ENCODE assay signal across 21 cellular contexts in the genomic region with DNA sequence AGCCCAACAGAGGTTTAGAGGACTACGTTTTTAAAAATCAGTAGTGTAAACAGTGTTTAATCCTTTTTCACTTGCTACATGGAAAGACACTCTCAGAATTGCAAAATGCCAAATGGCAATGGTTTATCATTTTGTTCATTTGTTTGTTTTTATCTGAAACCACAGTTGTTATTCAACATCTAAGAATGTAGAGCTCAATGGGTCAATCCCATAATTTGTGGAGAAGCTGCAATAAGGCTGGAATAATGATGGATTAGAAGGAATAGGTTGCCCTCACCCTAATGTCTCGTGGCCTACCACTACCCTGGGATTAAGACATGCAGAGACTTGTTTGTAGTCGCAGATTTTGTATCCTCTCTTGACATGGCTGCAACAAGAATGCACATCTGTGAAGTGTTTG.
A peak's percentile ranks its signal among the peaks of the same experiment; 100 is the strongest.
DNase-seq lines count a peak whose midpoint lies in the region; ATAC-seq, FAIRE-seq and TF ChIP-seq lines count a peak whose summit lies in the region.
"Had no signal": no experiment of that assay in that cellular context is flagged by ENCODE, and none has a peak within 500 bp of the region (broad histone marks: within the 10 kb centered on the region; RNA-seq: fewer than 3 reads in every experiment).

No MANE protein-coding gene starts in this region.

- H3K27ac ChIP-seq in A549 (no peak overlapping the region), GM23338 (ENCODE audit: low read depth) (no peak overlapping the region), SK-N-SH (ENCODE audit: low read depth in 2 of 2, low read length in 1 of 2) (peak overlapping the region; percentile 59 to 90)
- H3K27ac ChIP-seq: neutrophil, sigmoid colon had no signal

- H3K9me2 ChIP-seq in GM23338 (ENCODE audit: insufficient read depth) (no peaks in the 10 kb centered on the region), SK-N-SH (no peaks in the 10 kb centered on the region)

- POLR2A ChIA-PET in A549 (lab: Yijun Ruan, JAX) = no interaction called here
- POLR2A ChIA-PET in SK-N-SH (lab: Yijun Ruan, JAX) = no interaction called here

- DNase-seq in A549 (ENCODE audit: low read depth in 1 of 2, low spot score in 1 of 2) (peak in 1 of 2 experiments; percentile 5), GM23338 (ENCODE audit: low spot score) (no peak), SK-N-SH (no peak), fibroblast of mammary gland (ENCODE audit: low read depth) (peak; percentile 65), NCI-H1048 (lab: John Stamatoyannopoulos, UW) (no peak)
- DNase-seq in activated naive CD4-positive, alpha-beta T cell treated with Interleukin-2 at 50 U/mL for 16 hours = no peak
- DNase-seq: activated CD4-positive, alpha-beta T cell treated with anti-CD3 and anti-CD28 coated beads, Interleukin-2, amount 50 U/mL, for 4 hours; Kasumi-1; NCI-H2081; NCI-H774; Right ventricle myocardium superior; sigmoid colon; stimulated activated naive B cell treated with anti-CD40 and anti-IgM and Interleukin-4, amounts not matched to agents 10 μg/mL and 1 μg/mL and 100 μg/mL, for 72 hours had no signal

- no peak overlapping the region for H3K4me3 ChIP-seq in A549
- no peak overlapping the region for H3K4me3 ChIP-seq in GM23338
- no peak overlapping the region for H3K4me3 ChIP-seq in SK-N-SH (ENCODE audit: low read depth in 2 of 2, low read length in 1 of 2)
- no peak overlapping the region for H3K4me3 ChIP-seq in fibroblast of mammary gland (ENCODE audit: control insufficient read depth, low read depth, low read length)
- H3K4me3 ChIP-seq: sigmoid colon had no signal

- H4K20me1 ChIP-seq in GM23338 (replicated peaks; ENCODE audit: insufficient read depth) = no peaks in the 10 kb centered on the region
- H4K20me1 ChIP-seq in SK-N-SH (ENCODE audit: insufficient read depth) = no peaks in the 10 kb centered on the region

- no peaks in the 10 kb centered on the region for H3F3A ChIP-seq in GM23338 (replicated peaks; ENCODE audit: low read depth)
- peaks cover 14% of the 10 kb centered on the region for H3F3A ChIP-seq in SK-N-SH (replicated peaks; ENCODE audit: insufficient read depth)

- FAIRE-seq in A549 (lab: Jason Lieb, UNC) = peak; percentile 39
- FAIRE-seq: A204.1, islet of Langerhans had no signal

- TF ChIP-seq RAD21 in A549 (conservative IDR thresholded peaks at IDR 0.05 in 1 of 2, IDR thresholded peaks at IDR 0.05 in 1 of 2) = no peak
- TF ChIP-seq RAD21 in SK-N-SH (IDR thresholded peaks at IDR 0.05; ENCODE audit: low read length) = no peak

- H3K4me2 ChIP-seq in A549 (no peak overlapping the region), GM23338 (no peak overlapping the region), SK-N-SH (peak overlapping the region; percentile 32; the same call in 1 of the 2 replicates)

- TF ChIP-seq EP300 in A549 (IDR thresholded peaks at IDR 0.05) (no peak), SK-N-SH (IDR thresholded peaks at IDR 0.05; ENCODE audit: borderline replicate concordance in 1 of 2, low read depth in 1 of 2, low read length in 1 of 2) (no peak)

- H3K9me3 ChIP-seq in A549 (no peaks in the 10 kb centered on the region), SK-N-SH (no peaks in the 10 kb centered on the region; the same call in 1 of the 2 replicates)
- H3K9me3 ChIP-seq: neutrophil had no signal

- ATAC-seq in A549 (no peak), GM23338 (no peak), GM18870 (IDR thresholded peaks at IDR 0.05; ENCODE audit: unreplicated experiment) (no peak), HG03439 (IDR thresholded peaks at IDR 0.05; ENCODE audit: unreplicated experiment) (no peak)
- ATAC-seq: activated T-helper 17 cell treated with anti-CD3 and anti-CD28 coated beads, Interleukin-2, amount 50 U/mL, for 72 hours; stimulated activated naive B cell treated with anti-CD40 and anti-IgM and Interleukin-4, amounts not matched to agents 10 μg/mL and 1 μg/mL and 100 μg/mL, for 72 hours had no signal

- peak overlapping the region; percentile 14; the same call in 1 of the 2 replicates for H3K9ac ChIP-seq in SK-N-SH

- H2AFZ ChIP-seq in GM23338 = peak overlapping the region; percentile 57; the same call in 1 of the 2 replicates
- H2AFZ ChIP-seq in SK-N-SH (ENCODE audit: low read depth) = peak overlapping the region; percentile 73

- H3K36me3 ChIP-seq in GM23338 (ENCODE audit: insufficient read depth) (no peaks in the 10 kb centered on the region), SK-N-SH (replicated peaks in 1 of 2; ENCODE audit: control insufficient read depth in 1 of 2, insufficient read depth in 2 of 2, low read length in 1 of 2) (peaks cover 0 to 5% of the 10 kb centered on the region in 2 experiments)
- H3K36me3 ChIP-seq: neutrophil, sigmoid colon had no signal

- TF ChIP-seq CTCF in A549 (IDR thresholded peaks at IDR 0.05) (no peak), GM23338 (conservative IDR thresholded peaks at IDR 0.05; ENCODE audit: low read depth in 2 of 2) (no peak), SK-N-SH (IDR thresholded peaks at IDR 0.05) (no peak), fibroblast of mammary gland (conservative IDR thresholded peaks at IDR 0.05; ENCODE audit: control insufficient read depth, insufficient read depth, low read depth, low read length) (no peak)

- H3K9me3 Mint-ChIP-seq in GM23338 = no peaks in the 10 kb centered on the region
- H3K9me3 Mint-ChIP-seq: T-helper 2 cell treated with Interferon-gamma antibody and Interleukin-4, amounts not matched to agents 5 μg/mL and 100 μg/mL, for 36 hours had no signal

- peaks cover 4% of the 10 kb centered on the region; the same call in 1 of the 3 replicates for H3K4me1 Mint-ChIP-seq in GM23338
- H3K4me1 Mint-ChIP-seq: activated T-helper 17 cell treated with anti-CD3 and anti-CD28 coated beads, Interleukin-2, amount 50 U/mL, for 72 hours; stimulated activated naive B cell treated with anti-CD40 and anti-IgM and Interleukin-4, amounts not matched to agents 10 μg/mL and 1 μg/mL and 100 μg/mL, for 72 hours had no signal

- 34% methylated on average over 3 of the region's 3 CpGs for WGBS in A549 (ENCODE audit: missing lambda C conversion rate)
- 12% methylated on average over 3 of the region's 3 CpGs for WGBS in SK-N-SH (ENCODE audit: low lambda C conversion rate)

- H3K27me3 ChIP-seq in GM23338 (ENCODE audit: insufficient read depth) (no peaks in the 10 kb centered on the region), SK-N-SH (ENCODE audit: insufficient read depth) (no peaks in the 10 kb centered on the region)
- H3K27me3 ChIP-seq: sigmoid colon had no signal

- no peak for TF ChIP-seq POLR2A in A549 (IDR thresholded peaks at IDR 0.05; ENCODE audit: low read length)

- no peaks in the 10 kb centered on the region for H3K36me3 Mint-ChIP-seq in GM23338 (ENCODE audit: low read depth)
- H3K36me3 Mint-ChIP-seq: brain had no signal

- H3K4me3 Mint-ChIP-seq in GM23338 = no peak overlapping the region
- H3K4me3 Mint-ChIP-seq: activated T-helper 17 cell treated with anti-CD3 and anti-CD28 coated beads, Interleukin-2, amount 50 U/mL, for 72 hours; brain; stimulated activated naive B cell treated with anti-CD40 and anti-IgM and Interleukin-4, amounts not matched to agents 10 μg/mL and 1 μg/mL and 100 μg/mL, for 72 hours; T-helper 2 cell treated with Interferon-gamma antibody and Interleukin-4, amounts not matched to agents 5 μg/mL and 100 μg/mL, for 36 hours had no signal

- no peaks in the 10 kb centered on the region for H3K27me3 Mint-ChIP-seq in GM23338 (ENCODE audit: insufficient read depth, low read depth, poor library complexity)

- no peaks in the 10 kb centered on the region for H3K79me2 ChIP-seq in GM23338 (replicated peaks; ENCODE audit: insufficient read depth)
- no peaks in the 10 kb centered on the region for H3K79me2 ChIP-seq in SK-N-SH (ENCODE audit: insufficient read depth)

- H3K4me1 ChIP-seq in A549 (peaks cover 6% of the 10 kb centered on the region; the same call in 1 of the 3 replicates), GM23338 (ENCODE audit: insufficient read depth) (no peaks in the 10 kb centered on the region; the same call in 1 of the 2 replicates), SK-N-SH (ENCODE audit: control insufficient read depth in 1 of 2, insufficient read depth in 2 of 2, low read depth in 1 of 2, low read length in 1 of 2) (peaks cover 0 to 12% of the 10 kb centered on the region in 2 experiments; a peak in 2 of 4 replicates)
- H3K4me1 ChIP-seq: sigmoid colon had no signal

- CTCF ChIA-PET in A549 (lab: Yijun Ruan, JAX) = interaction anchor here (1.0 kb wide), 1 partner anchor 37 kb away, joined by 3 read pairs; no protein-coding TSS in a partner anchor
- CTCF ChIA-PET in SK-N-SH (lab: Yijun Ruan, JAX) = no interaction called here

- H3K27ac Mint-ChIP-seq in GM23338 = no peak overlapping the region
- H3K27ac Mint-ChIP-seq: activated T-helper 17 cell treated with anti-CD3 and anti-CD28 coated beads, Interleukin-2, amount 50 U/mL, for 72 hours; brain; stimulated activated naive B cell treated with anti-CD40 and anti-IgM and Interleukin-4, amounts not matched to agents 10 μg/mL and 1 μg/mL and 100 μg/mL, for 72 hours; T-helper 2 cell treated with Interferon-gamma antibody and Interleukin-4, amounts not matched to agents 5 μg/mL and 100 μg/mL, for 36 hours had no signal

TF ChIP-seq in A549, 52 proteins besides CTCF, POLR2A, EP300 and RAD21 (continues in another document):
- TF ChIP-seq ZSCAN20 (CRISPR knock-in tag; IDR thresholded peaks at IDR 0.05) = no peak

TF ChIP-seq in GM23338, 12 proteins besides CTCF, POLR2A, EP300 and RAD21:
- TF ChIP-seq NANOG (IDR thresholded peaks at IDR 0.05; ENCODE audit: borderline replicate concordance) (no peak), POLR2AphosphoS5 (IDR thresholded peaks at IDR 0.05; ENCODE audit: low read depth) (no peak)

TF ChIP-seq in SK-N-SH, 30 proteins besides CTCF, POLR2A, EP300 and RAD21 (continues in another document):
- TF ChIP-seq TEAD4 (IDR thresholded peaks at IDR 0.05; ENCODE audit: borderline replicate concordance, insufficient read depth) (no peak), FOXJ3 (CRISPR knock-in tag; IDR thresholded peaks at IDR 0.05) (no peak), EZH2phosphoT487 (IDR thresholded peaks at IDR 0.05; ENCODE audit: borderline replicate concordance, low read depth) (no peak), MXI1 (IDR thresholded peaks at IDR 0.05; ENCODE audit: low read depth, low read length) (no peak), NRF1 (IDR thresholded peaks at IDR 0.05; ENCODE audit: low read depth, low read length) (no peak), RXRA (IDR thresholded peaks at IDR 0.05; ENCODE audit: borderline replicate concordance, low read depth) (no peak)
- TF ChIP-seq, protein P1, sequence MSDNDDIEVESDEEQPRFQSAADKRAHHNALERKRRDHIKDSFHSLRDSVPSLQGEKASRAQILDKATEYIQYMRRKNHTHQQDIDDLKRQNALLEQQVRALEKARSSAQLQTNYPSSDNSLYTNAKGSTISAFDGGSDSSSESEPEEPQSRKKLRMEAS (IDR thresholded peaks at IDR 0.05; ENCODE audit: low read depth) = no peak
- TF ChIP-seq, protein P2, sequence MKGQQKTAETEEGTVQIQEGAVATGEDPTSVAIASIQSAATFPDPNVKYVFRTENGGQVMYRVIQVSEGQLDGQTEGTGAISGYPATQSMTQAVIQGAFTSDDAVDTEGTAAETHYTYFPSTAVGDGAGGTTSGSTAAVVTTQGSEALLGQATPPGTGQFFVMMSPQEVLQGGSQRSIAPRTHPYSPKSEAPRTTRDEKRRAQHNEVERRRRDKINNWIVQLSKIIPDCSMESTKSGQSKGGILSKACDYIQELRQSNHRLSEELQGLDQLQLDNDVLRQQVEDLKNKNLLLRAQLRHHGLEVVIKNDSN (IDR thresholded peaks at IDR 0.05; ENCODE audit: borderline replicate concordance, low read depth) = no peak

Comparison
In these comparisons a context has a peak if more than half of its experiments do, and no peak if none do; other contexts are left out.
1. H3K27ac ChIP-seq: peak in SK-N-SH (2 of 2); none in A549 (0 of 2) and GM23338 (single experiment).